ENCODE assay signal across 8 cellular contexts in genomic region chr22:23539135-23539838, GRCh38.
DNase-seq lines count a peak whose midpoint lies in the region; ATAC-seq lines count a peak whose summit lies in the region.

No MANE protein-coding gene starts in this region.

- DNase-seq in DMS153 treated with DMSO at 0.1 percent for 48 hours (lab: John Stamatoyannopoulos, UW; ENCODE audit: unreplicated experiment) (peak; percentile 89), NCI-H2171 treated with DMSO at 0.1 percent for 48 hours (lab: John Stamatoyannopoulos, UW) (peak; percentile 66), caudate nucleus (lab: John Stamatoyannopoulos, UW) (peak in 58 of 61 donors; percentile 14 to 89 (median 60)), left kidney (ENCODE audit: low read depth, low spot score) (peak; percentile 96)
- DNase-seq in activated CD4-positive, CD25-positive, alpha-beta regulatory T cell treated with anti-CD3 and anti-CD28 coated beads, Interleukin-2, amount 50 U/mL, for 16 hours (ENCODE audit: low read depth, low spot score): peak; percentile 37
- DNase-seq in stimulated activated CD4-positive, alpha-beta T cell treated with anti-CD3 and anti-CD28 coated beads, Interleukin-1b, Interleukin-23, amount 100 ng/mL, for 48 hours: peak; percentile 83

- H3K27ac ChIP-seq in caudate nucleus (ENCODE audit: low read depth, low read length): no peak overlapping the region

- ATAC-seq in HG02798 (IDR thresholded peaks at IDR 0.05; ENCODE audit: poor library complexity, unreplicated experiment) (peak; percentile 60), HG02623 (IDR thresholded peaks at IDR 0.05; ENCODE audit: unreplicated experiment) (no peak)

Comparison
In these comparisons a context has a peak if more than half of its experiments do, and no peak if none do; other contexts are left out.
1. DNase-seq: peak in every context shown above with its lines; median percentile 96 in left kidney; 89 in DMS153 treated with DMSO at 0.1 percent for 48 hours; 83 in stimulated activated CD4-positive, alpha-beta T cell treated with anti-CD3 and anti-CD28 coated beads, Interleukin-1b, Interleukin-23, amount 100 ng/mL, for 48 hours; 66 in NCI-H2171 treated with DMSO at 0.1 percent for 48 hours; 60 in caudate nucleus; 37 in activated CD4-positive, CD25-positive, alpha-beta regulatory T cell treated with anti-CD3 and anti-CD28 coated beads, Interleukin-2, amount 50 U/mL, for 16 hours.